In genomic region chr10:90769946-90770841, GRCh38 we compare ENCODE assay signal across 26 cellular contexts.
"Had no signal": no experiment of that assay in that cellular context is flagged by ENCODE, and none has a peak within 500 bp of the region (broad histone marks: within the 10 kb centered on the region; RNA-seq: fewer than 3 reads in every experiment).

No MANE protein-coding gene starts in this region.

- H3K4me3 Mint-ChIP-seq: activated CD4-positive, alpha-beta memory T cell treated with anti-CD3 and anti-CD28 coated beads for 36 hours; activated naive CD4-positive, alpha-beta T cell treated with anti-CD3 and anti-CD28 coated beads for 36 hours; activated naive CD8-positive, alpha-beta T cell treated with anti-CD3 and anti-CD28 coated beads, Interleukin-2, amount 10 ng/mL, durations not matched to agents 7 days and 5 days; activated T-cell treated with anti-CD3 and anti-CD28 coated beads, Interleukin-2, amount 50 U/mL, for 72 hours; naive thymus-derived CD8-positive, alpha-beta T cell; stimulated activated naive B cell treated with anti-CD40 and anti-IgM and Interleukin-4, amounts not matched to agents 10 μg/mL and 1 μg/mL and 100 μg/mL, for 72 hours; T-cell had no signal

- H3K9me3 ChIP-seq: heart left ventricle, lower lobe of right lung, neutrophil, pancreas, psoas muscle, right atrium auricular region, thoracic aorta had no signal

- H3K4me1 ChIP-seq: heart left ventricle, lower lobe of right lung, pancreas, psoas muscle, right atrium auricular region had no signal

- H3K27ac Mint-ChIP-seq: activated CD4-positive, alpha-beta memory T cell treated with anti-CD3 and anti-CD28 coated beads for 36 hours; activated naive CD4-positive, alpha-beta T cell treated with anti-CD3 and anti-CD28 coated beads for 36 hours; activated naive CD8-positive, alpha-beta T cell treated with anti-CD3 and anti-CD28 coated beads, Interleukin-2, amount 10 ng/mL, durations not matched to agents 7 days and 5 days; activated T-cell treated with anti-CD3 and anti-CD28 coated beads, Interleukin-2, amount 50 U/mL, for 72 hours; naive thymus-derived CD8-positive, alpha-beta T cell; stimulated activated naive B cell treated with anti-CD40 and anti-IgM and Interleukin-4, amounts not matched to agents 10 μg/mL and 1 μg/mL and 100 μg/mL, for 72 hours; T-cell had no signal

- H3K4me1 Mint-ChIP-seq: activated naive CD8-positive, alpha-beta T cell treated with anti-CD3 and anti-CD28 coated beads, Interleukin-2, amount 10 ng/mL, durations not matched to agents 7 days and 5 days; naive thymus-derived CD8-positive, alpha-beta T cell; T-cell had no signal

- H3K9me3 Mint-ChIP-seq: activated CD4-positive, alpha-beta memory T cell treated with anti-CD3 and anti-CD28 coated beads for 36 hours; activated naive CD4-positive, alpha-beta T cell treated with anti-CD3 and anti-CD28 coated beads for 36 hours; activated naive CD8-positive, alpha-beta T cell treated with anti-CD3 and anti-CD28 coated beads, Interleukin-2, amount 10 ng/mL, durations not matched to agents 7 days and 5 days had no signal

- H3K27me3 ChIP-seq: neutrophil, pancreas, right atrium auricular region had no signal

- H3K4me3 ChIP-seq: coronary artery, heart left ventricle, lower lobe of right lung, pancreas, psoas muscle, right atrium auricular region, skin epidermis, thoracic aorta had no signal

- H3K36me3 Mint-ChIP-seq: activated CD4-positive, alpha-beta memory T cell treated with anti-CD3 and anti-CD28 coated beads for 36 hours; activated naive CD8-positive, alpha-beta T cell treated with anti-CD3 and anti-CD28 coated beads, Interleukin-2, amount 10 ng/mL, durations not matched to agents 7 days and 5 days; naive thymus-derived CD8-positive, alpha-beta T cell; T-cell had no signal

- DNase-seq: activated CD4-positive, alpha-beta memory T cell treated with anti-CD3 and anti-CD28 coated beads for 36 hours; activated CD4-positive, alpha-beta T cell treated with anti-CD3 and anti-CD28 coated beads for 48 hours; activated CD4-positive, CD25-positive, alpha-beta regulatory T cell; activated effector memory CD4-positive, alpha-beta T cell treated with Interleukin-2 at 50 U/mL for 16 hours; activated naive CD4-positive, alpha-beta T cell treated with anti-CD3 and anti-CD28 coated beads for 36 hours; activated naive CD8-positive, alpha-beta T cell treated with anti-CD3 and anti-CD28 coated beads, Interleukin-2, amount 10 ng/mL, durations not matched to agents 7 days and 5 days; activated T-cell treated with anti-CD3 and anti-CD28 coated beads, Interleukin-2, amount 50 U/mL, for 72 hours; amygdala; cerebellar nuclear complex; islet precursor cell; left colon; lower lobe of right lung; naive thymus-derived CD8-positive, alpha-beta T cell; psoas muscle; stimulated activated CD4-positive, alpha-beta T cell treated with anti-CD3 and anti-CD28 coated beads, Interleukin-2, amount 100 ng/mL, for 24 hours; stimulated activated naive B cell treated with anti-CD40 and anti-IgM and Interleukin-4, amounts not matched to agents 10 μg/mL and 1 μg/mL and 100 μg/mL, for 72 hours; T-cell; T-helper 9 cell had no signal

- ATAC-seq: activated T-cell treated with anti-CD3 and anti-CD28 coated beads, Interleukin-2, amount 50 U/mL, for 72 hours; left colon; naive thymus-derived CD8-positive, alpha-beta T cell; pancreas; psoas muscle; stimulated activated naive B cell treated with anti-CD40 and anti-IgM and Interleukin-4, amounts not matched to agents 10 μg/mL and 1 μg/mL and 100 μg/mL, for 72 hours had no signal

- H3K36me3 ChIP-seq: heart left ventricle, lower lobe of right lung, neutrophil, pancreas, right atrium auricular region, thoracic aorta had no signal

- H3K27ac ChIP-seq: coronary artery, epithelial cell of prostate, heart left ventricle, lower lobe of right lung, neutrophil, pancreas, psoas muscle, right atrium auricular region, skin epidermis, thoracic aorta had no signal
